Comparison of ENCODE assay signal across 1 cellular context in the genomic region with DNA sequence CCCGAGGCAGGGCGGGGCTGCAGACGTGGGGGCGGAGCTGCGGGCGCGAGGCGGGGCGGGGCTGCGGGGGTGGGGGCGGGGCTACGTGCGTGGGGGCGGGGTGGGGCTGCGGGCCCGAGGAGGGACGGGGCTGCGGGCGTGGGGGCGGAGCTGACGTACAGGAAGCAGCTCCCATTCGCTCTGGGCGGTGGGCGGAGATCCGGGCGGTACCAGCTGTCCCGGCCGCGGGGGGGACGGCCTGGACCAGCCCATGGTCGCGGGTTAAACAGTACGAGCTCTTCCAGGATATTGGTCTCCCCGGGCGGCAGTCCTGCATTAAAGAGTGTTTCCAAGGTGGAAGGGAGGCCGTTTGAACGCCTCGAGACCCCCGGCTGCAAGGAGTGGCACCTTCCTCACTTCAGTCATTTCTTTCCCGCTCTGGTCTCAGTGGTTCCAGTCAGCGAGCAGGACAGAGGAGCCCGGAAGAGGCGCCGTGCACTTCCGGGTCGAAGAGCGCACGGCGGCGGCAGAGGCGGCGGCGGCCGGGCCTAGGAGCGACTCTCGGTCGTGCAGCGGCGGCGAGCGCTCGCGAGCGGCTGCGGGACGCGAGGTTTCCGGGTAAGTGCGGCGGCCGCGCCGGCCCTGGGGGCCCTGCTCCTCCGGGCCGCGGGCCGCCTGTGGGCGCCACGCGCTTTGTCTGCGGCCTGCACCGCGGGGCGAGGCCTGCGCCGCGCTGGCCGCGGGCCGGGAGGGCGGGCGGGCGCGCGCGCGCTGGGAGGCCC.
TF ChIP-seq lines count a peak whose summit lies in the region.

A gene with protein sequence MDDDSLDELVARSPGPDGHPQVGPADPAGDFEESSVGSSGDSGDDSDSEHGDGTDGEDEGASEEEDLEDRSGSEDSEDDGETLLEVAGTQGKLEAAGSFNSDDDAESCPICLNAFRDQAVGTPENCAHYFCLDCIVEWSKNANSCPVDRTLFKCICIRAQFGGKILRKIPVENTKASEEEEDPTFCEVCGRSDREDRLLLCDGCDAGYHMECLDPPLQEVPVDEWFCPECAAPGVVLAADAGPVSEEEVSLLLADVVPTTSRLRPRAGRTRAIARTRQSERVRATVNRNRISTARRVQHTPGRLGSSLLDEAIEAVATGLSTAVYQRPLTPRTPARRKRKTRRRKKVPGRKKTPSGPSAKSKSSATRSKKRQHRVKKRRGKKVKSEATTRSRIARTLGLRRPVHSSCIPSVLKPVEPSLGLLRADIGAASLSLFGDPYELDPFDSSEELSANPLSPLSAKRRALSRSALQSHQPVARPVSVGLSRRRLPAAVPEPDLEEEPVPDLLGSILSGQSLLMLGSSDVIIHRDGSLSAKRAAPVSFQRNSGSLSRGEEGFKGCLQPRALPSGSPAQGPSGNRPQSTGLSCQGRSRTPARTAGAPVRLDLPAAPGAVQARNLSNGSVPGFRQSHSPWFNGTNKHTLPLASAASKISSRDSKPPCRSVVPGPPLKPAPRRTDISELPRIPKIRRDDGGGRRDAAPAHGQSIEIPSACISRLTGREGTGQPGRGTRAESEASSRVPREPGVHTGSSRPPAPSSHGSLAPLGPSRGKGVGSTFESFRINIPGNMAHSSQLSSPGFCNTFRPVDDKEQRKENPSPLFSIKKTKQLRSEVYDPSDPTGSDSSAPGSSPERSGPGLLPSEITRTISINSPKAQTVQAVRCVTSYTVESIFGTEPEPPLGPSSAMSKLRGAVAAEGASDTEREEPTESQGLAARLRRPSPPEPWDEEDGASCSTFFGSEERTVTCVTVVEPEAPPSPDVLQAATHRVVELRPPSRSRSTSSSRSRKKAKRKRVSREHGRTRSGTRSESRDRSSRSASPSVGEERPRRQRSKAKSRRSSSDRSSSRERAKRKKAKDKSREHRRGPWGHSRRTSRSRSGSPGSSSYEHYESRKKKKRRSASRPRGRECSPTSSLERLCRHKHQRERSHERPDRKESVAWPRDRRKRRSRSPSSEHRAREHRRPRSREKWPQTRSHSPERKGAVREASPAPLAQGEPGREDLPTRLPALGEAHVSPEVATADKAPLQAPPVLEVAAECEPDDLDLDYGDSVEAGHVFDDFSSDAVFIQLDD (N-terminal part only) (plus strand): TSS at position 475 of the 761 bp plus-strand sequence. CDS start 5,043 bp downstream, outside the sequence.

TF ChIP-seq in HEK293, 187 proteins besides CTCF, POLR2A, EP300 and RAD21 (continued from another document and continues in another):
- TF ChIP-seq, protein P1, sequence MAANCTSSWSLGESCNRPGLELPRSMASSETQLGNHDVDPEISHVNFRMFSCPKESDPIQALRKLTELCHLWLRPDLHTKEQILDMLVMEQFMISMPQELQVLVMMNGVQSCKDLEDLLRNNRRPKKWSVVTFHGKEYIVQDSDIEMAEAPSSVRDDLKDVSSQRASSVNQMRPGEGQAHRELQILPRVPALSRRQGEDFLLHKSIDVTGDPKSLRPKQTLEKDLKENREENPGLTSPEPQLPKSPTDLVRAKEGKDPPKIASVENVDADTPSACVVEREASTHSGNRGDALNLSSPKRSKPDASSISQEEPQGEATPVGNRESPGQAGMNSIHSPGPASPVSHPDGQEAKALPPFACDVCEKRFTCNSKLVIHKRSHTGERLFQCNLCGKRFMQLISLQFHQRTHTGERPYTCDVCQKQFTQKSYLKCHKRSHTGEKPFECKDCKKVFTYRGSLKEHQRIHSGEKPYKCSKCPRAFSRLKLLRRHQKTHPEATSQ (tag by site-specific recombination; IDR thresholded peaks at IDR 0.05), result no peak
- TF ChIP-seq EGR2 (tag by site-specific recombination; IDR thresholded peaks at IDR 0.05; ENCODE audit: low read depth), result no peak
- no peak for TF ChIP-seq MZF1 (tag by site-specific recombination; IDR thresholded peaks at IDR 0.05; ENCODE audit: borderline replicate concordance)
- TF ChIP-seq MYNN (tag by site-specific recombination; IDR thresholded peaks at IDR 0.05; ENCODE audit: borderline replicate concordance), result no peak; the same call in 1 of the 2 replicates
- no peak for TF ChIP-seq ZNF169 (tag by site-specific recombination; IDR thresholded peaks at IDR 0.05)
- TF ChIP-seq ZNF529 (tag by site-specific recombination; IDR thresholded peaks at IDR 0.05; ENCODE audit: insufficient replicate concordance), result no peak
- no peak for TF ChIP-seq ZNF549 (tag by site-specific recombination; IDR thresholded peaks at IDR 0.05)
- TF ChIP-seq, protein P2, sequence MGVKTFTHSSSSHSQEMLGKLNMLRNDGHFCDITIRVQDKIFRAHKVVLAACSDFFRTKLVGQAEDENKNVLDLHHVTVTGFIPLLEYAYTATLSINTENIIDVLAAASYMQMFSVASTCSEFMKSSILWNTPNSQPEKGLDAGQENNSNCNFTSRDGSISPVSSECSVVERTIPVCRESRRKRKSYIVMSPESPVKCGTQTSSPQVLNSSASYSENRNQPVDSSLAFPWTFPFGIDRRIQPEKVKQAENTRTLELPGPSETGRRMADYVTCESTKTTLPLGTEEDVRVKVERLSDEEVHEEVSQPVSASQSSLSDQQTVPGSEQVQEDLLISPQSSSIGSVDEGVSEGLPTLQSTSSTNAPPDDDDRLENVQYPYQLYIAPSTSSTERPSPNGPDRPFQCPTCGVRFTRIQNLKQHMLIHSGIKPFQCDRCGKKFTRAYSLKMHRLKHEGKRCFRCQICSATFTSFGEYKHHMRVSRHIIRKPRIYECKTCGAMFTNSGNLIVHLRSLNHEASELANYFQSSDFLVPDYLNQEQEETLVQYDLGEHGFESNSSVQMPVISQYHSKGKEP (tag by site-specific recombination; IDR thresholded peaks at IDR 0.05), result no peak
- TF ChIP-seq ZNF792 (tag by site-specific recombination; IDR thresholded peaks at IDR 0.05), result no peak
- no peak for TF ChIP-seq MEIS1 (CRISPR knock-in tag; IDR thresholded peaks at IDR 0.05; ENCODE audit: borderline replicate concordance)
- no peak for TF ChIP-seq YY2 (tag by site-specific recombination; IDR thresholded peaks at IDR 0.05)
- no peak for TF ChIP-seq BCL11A (tag by site-specific recombination; IDR thresholded peaks at IDR 0.05; ENCODE audit: low read depth)
- TF ChIP-seq ZNF610 (tag by site-specific recombination; IDR thresholded peaks at IDR 0.05; ENCODE audit: borderline replicate concordance), result no peak
- TF ChIP-seq, protein P3, sequence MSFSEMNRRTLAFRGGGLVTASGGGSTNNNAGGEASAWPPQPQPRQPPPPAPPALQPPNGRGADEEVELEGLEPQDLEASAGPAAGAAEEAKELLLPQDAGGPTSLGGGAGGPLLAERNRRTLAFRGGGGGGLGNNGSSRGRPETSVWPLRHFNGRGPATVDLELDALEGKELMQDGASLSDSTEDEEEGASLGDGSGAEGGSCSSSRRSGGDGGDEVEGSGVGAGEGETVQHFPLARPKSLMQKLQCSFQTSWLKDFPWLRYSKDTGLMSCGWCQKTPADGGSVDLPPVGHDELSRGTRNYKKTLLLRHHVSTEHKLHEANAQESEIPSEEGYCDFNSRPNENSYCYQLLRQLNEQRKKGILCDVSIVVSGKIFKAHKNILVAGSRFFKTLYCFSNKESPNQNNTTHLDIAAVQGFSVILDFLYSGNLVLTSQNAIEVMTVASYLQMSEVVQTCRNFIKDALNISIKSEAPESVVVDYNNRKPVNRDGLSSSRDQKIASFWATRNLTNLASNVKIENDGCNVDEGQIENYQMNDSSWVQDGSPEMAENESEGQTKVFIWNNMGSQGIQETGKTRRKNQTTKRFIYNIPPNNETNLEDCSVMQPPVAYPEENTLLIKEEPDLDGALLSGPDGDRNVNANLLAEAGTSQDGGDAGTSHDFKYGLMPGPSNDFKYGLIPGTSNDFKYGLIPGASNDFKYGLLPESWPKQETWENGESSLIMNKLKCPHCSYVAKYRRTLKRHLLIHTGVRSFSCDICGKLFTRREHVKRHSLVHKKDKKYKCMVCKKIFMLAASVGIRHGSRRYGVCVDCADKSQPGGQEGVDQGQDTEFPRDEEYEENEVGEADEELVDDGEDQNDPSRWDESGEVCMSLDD (tag by site-specific recombination; IDR thresholded peaks at IDR 0.05), result no peak
- TF ChIP-seq ZNF202 (tag by site-specific recombination; IDR thresholded peaks at IDR 0.05; ENCODE audit: borderline replicate concordance), result no peak
- TF ChIP-seq, protein P4, sequence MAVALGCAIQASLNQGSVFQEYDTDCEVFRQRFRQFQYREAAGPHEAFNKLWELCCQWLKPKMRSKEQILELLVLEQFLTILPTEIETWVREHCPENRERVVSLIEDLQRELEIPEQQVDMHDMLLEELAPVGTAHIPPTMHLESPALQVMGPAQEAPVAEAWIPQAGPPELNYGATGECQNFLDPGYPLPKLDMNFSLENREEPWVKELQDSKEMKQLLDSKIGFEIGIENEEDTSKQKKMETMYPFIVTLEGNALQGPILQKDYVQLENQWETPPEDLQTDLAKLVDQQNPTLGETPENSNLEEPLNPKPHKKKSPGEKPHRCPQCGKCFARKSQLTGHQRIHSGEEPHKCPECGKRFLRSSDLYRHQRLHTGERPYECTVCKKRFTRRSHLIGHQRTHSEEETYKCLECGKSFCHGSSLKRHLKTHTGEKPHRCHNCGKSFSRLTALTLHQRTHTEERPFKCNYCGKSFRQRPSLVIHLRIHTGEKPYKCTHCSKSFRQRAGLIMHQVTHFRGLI (tag by site-specific recombination; IDR thresholded peaks at IDR 0.05), result no peak
- TF ChIP-seq ZNF140 (tag by site-specific recombination; IDR thresholded peaks at IDR 0.05), result no peak
- TF ChIP-seq, protein P5, sequence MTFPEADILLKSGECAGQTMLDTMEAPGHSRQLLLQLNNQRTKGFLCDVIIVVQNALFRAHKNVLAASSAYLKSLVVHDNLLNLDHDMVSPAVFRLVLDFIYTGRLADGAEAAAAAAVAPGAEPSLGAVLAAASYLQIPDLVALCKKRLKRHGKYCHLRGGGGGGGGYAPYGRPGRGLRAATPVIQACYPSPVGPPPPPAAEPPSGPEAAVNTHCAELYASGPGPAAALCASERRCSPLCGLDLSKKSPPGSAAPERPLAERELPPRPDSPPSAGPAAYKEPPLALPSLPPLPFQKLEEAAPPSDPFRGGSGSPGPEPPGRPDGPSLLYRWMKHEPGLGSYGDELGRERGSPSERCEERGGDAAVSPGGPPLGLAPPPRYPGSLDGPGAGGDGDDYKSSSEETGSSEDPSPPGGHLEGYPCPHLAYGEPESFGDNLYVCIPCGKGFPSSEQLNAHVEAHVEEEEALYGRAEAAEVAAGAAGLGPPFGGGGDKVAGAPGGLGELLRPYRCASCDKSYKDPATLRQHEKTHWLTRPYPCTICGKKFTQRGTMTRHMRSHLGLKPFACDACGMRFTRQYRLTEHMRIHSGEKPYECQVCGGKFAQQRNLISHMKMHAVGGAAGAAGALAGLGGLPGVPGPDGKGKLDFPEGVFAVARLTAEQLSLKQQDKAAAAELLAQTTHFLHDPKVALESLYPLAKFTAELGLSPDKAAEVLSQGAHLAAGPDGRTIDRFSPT (tag by site-specific recombination; IDR thresholded peaks at IDR 0.05), result no peak
- no peak for TF ChIP-seq ZNF10 (tag by site-specific recombination; IDR thresholded peaks at IDR 0.05)
- TF ChIP-seq ZNF274 (IDR thresholded peaks at IDR 0.05; ENCODE audit: low read length), result no peak
- TF ChIP-seq ZNF274 (tag by site-specific recombination; IDR thresholded peaks at IDR 0.05; ENCODE audit: borderline replicate concordance), result no peak
- TF ChIP-seq, protein P6, sequence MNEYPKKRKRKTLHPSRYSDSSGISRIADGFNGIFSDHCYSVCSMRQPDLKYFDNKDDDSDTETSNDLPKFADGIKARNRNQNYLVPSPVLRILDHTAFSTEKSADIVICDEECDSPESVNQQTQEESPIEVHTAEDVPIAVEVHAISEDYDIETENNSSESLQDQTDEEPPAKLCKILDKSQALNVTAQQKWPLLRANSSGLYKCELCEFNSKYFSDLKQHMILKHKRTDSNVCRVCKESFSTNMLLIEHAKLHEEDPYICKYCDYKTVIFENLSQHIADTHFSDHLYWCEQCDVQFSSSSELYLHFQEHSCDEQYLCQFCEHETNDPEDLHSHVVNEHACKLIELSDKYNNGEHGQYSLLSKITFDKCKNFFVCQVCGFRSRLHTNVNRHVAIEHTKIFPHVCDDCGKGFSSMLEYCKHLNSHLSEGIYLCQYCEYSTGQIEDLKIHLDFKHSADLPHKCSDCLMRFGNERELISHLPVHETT (tag by site-specific recombination; IDR thresholded peaks at IDR 0.05), result peak; percentile 88
- TF ChIP-seq GLIS1 (tag by site-specific recombination; IDR thresholded peaks at IDR 0.05), result no peak; the same call in 1 of the 2 replicates
- TF ChIP-seq, protein P7, sequence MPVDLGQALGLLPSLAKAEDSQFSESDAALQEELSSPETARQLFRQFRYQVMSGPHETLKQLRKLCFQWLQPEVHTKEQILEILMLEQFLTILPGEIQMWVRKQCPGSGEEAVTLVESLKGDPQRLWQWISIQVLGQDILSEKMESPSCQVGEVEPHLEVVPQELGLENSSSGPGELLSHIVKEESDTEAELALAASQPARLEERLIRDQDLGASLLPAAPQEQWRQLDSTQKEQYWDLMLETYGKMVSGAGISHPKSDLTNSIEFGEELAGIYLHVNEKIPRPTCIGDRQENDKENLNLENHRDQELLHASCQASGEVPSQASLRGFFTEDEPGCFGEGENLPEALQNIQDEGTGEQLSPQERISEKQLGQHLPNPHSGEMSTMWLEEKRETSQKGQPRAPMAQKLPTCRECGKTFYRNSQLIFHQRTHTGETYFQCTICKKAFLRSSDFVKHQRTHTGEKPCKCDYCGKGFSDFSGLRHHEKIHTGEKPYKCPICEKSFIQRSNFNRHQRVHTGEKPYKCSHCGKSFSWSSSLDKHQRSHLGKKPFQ (tag by site-specific recombination; IDR thresholded peaks at IDR 0.05), result no peak
- peak; percentile 14; the same call in 1 of the 2 replicates for TF ChIP-seq ZNF394 (tag by site-specific recombination; IDR thresholded peaks at IDR 0.05; ENCODE audit: borderline replicate concordance)
- TF ChIP-seq HOXD13 (CRISPR knock-in tag; IDR thresholded peaks at IDR 0.05; ENCODE audit: borderline replicate concordance), result no peak
- no peak for TF ChIP-seq ZNF121 (tag by site-specific recombination; IDR thresholded peaks at IDR 0.05)
- TF ChIP-seq ZNF335 (tag by site-specific recombination; conservative IDR thresholded peaks at IDR 0.05), result peak; percentile 49
- TF ChIP-seq, protein P8, sequence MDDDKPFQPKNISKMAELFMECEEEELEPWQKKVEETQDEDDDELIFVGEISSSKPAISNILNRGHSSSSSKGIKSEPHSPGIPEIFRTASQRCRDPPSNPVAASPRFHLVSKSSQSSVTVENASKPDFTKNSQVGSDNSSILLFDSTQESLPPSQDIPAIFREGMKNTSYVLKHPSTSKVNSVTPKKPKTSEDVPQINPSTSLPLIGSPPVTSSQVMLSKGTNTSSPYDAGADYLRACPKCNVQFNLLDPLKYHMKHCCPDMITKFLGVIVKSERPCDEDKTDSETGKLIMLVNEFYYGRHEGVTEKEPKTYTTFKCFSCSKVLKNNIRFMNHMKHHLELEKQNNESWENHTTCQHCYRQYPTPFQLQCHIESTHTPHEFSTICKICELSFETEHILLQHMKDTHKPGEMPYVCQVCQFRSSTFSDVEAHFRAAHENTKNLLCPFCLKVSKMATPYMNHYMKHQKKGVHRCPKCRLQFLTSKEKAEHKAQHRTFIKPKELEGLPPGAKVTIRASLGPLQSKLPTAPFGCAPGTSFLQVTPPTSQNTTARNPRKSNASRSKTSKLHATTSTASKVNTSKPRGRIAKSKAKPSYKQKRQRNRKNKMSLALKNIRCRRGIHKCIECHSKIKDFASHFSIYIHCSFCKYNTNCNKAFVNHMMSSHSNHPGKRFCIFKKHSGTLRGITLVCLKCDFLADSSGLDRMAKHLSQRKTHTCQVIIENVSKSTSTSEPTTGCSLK (tag by site-specific recombination; IDR thresholded peaks at IDR 0.05), result no peak
- TF ChIP-seq ZNF555 (tag by site-specific recombination; conservative IDR thresholded peaks at IDR 0.05), result no peak
- TF ChIP-seq FEZF1 (tag by site-specific recombination; IDR thresholded peaks at IDR 0.05), result peak; percentile 41; the same call in 1 of the 2 replicates
- TF ChIP-seq ZNF324 (tag by site-specific recombination; IDR thresholded peaks at IDR 0.05), result peak; percentile 87; the same call in 1 of the 2 replicates
- TF ChIP-seq GLI2 (tag by site-specific recombination; IDR thresholded peaks at IDR 0.05; ENCODE audit: borderline replicate concordance, low read depth), result no peak
- no peak for TF ChIP-seq ZFP3 (tag by site-specific recombination; IDR thresholded peaks at IDR 0.05; ENCODE audit: low read depth)
- TF ChIP-seq SCRT1 (tag by site-specific recombination; IDR thresholded peaks at IDR 0.05; ENCODE audit: borderline replicate concordance), result no peak
- no peak for TF ChIP-seq ZNF433 (tag by site-specific recombination; IDR thresholded peaks at IDR 0.05; ENCODE audit: low read depth)
